Comparison of ENCODE assay signal across 9 cellular contexts in genomic region chr17:81566461-81567126, GRCh38. TPM values are rescaled to one million over a fixed set of nuclear protein-coding genes. Genes with fewer than 3 reads are reported as not detected.
DNase-seq lines count a peak whose midpoint lies in the region; ATAC-seq and TF ChIP-seq lines count a peak whose summit lies in the region.
"Had no signal": no experiment of that assay in that cellular context is flagged by ENCODE, and none has a peak within 500 bp of the region (broad histone marks: within the 10 kb centered on the region; RNA-seq: fewer than 3 reads in every experiment).

No MANE protein-coding gene starts in this region.

- ATAC-seq in GM21717 (IDR thresholded peaks at IDR 0.05; ENCODE audit: unreplicated experiment), result no peak

- DNase-seq in SIG-M5 treated with dmso at 0.1 percent for 504 hours (lab: John Stamatoyannopoulos, UW; ENCODE audit: unreplicated experiment) (peak; percentile 43), SIG-M5 (lab: John Stamatoyannopoulos, UW) (no peak), NOMO-1 (lab: John Stamatoyannopoulos, UW; ENCODE audit: unreplicated experiment in 2 of 2) (peak; percentile 55 to 62), epidermal melanocyte (ENCODE audit: insufficient read length, low spot score) (peak; percentile 84), occipital lobe (lab: John Stamatoyannopoulos, UW) (no peak)
- DNase-seq in central memory CD4-positive, alpha-beta T cell, result no peak

- H3K36me3 Mint-ChIP-seq in nephron (ENCODE audit: low read depth), result peaks cover 69% of the 10 kb centered on the region

- peak overlapping the region; percentile 40 to 57 (median 49) for H3K4me3 Mint-ChIP-seq in nephron
- H3K4me3 Mint-ChIP-seq: B cell had no signal

- H3K9me3 Mint-ChIP-seq in nephron, result no peaks in the 10 kb centered on the region

- no peaks in the 10 kb centered on the region for H3K27me3 Mint-ChIP-seq in nephron (ENCODE audit: low read depth)
- H3K27me3 Mint-ChIP-seq: B cell had no signal

- peak overlapping the region; percentile 99 to 100 (median 99) for H3K27ac Mint-ChIP-seq in nephron
- H3K27ac Mint-ChIP-seq: B cell had no signal

- H3K4me1 Mint-ChIP-seq in nephron, result peaks cover 30% of the 10 kb centered on the region

- no peak for TF ChIP-seq CTCF in nephron (IDR thresholded peaks at IDR 0.05; ENCODE audit: unreplicated experiment in 3 of 3)

RNA-seq across cellular contexts. Expression of gene FAAP100, which starts 14.4 kb away (rescaled TPM):
- total RNA-seq in occipital lobe, result 24.2 TPM

RNA-seq across cellular contexts. Expression of gene FSCN2, which starts 38.4 kb away (rescaled TPM):
- 5.6 TPM for total RNA-seq in occipital lobe

RNA-seq across cellular contexts. Expression of gene ACTG1, which starts 54.0 kb away (rescaled TPM):
- 3,469 TPM for total RNA-seq in occipital lobe

Comparison
In these comparisons a context has a peak if more than half of its experiments do, and no peak if none do; other contexts are left out.
1. DNase-seq: peak in SIG-M5 treated with dmso at 0.1 percent for 504 hours (single experiment), NOMO-1 (2 of 2) and epidermal melanocyte (single experiment); none in SIG-M5 (single experiment), occipital lobe (single experiment) and central memory CD4-positive, alpha-beta T cell (single experiment).